ENCODE assay signal across 8 cellular contexts in the genomic region with DNA sequence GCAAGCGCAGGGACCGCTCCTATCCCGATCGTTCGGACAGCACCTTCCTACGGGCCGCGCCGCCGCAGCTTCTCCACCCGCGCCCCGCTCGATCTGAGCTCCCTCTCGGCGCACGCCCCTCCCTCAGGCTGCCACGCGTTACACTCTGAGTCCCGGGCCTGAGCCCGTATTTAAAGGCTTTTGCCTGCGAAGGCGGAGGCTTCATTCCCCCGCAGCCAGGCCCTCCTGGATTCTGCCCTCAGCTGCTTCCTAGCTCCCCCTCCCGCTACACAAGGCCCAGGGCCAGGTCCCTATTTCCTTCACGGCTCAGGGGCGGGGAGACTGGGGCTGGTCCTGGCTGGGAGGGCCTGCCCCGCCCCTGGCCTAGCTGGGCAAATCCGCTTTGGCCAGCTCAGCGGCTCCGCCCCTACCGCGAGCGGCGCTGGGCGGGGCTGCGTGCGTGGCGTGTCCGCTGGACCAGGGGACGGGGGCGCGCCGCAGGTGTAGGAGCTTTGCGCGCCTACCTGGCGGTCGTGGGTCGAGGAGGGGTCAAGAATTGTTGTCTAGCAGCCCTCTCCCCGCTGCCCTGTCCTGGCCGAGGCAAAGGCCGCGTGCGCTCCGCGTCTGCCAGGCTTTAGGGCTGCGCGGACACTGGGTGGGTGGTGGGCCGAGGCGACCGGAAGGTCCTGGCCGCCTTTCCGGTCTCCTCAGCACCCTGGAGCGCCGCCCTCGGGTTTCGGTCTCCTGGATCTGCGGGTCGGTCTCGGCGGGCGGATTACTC. TPM values are rescaled to one million over a fixed set of nuclear protein-coding genes. Genes with fewer than 3 reads are reported as not detected.
DNase-seq lines count a peak whose midpoint lies in the region; ATAC-seq, FAIRE-seq and TF ChIP-seq lines count a peak whose summit lies in the region.

A gene (minus strand): TSS at position 144 of the 760 bp plus-strand sequence. CDS start 5,927 bp downstream, outside the sequence.

- H3K4me3 ChIP-seq in pancreas (peak within 1 kb of the TSS; percentile 69 to 82 (median 77)), tibial artery (peak within 1 kb of the TSS; percentile 68 to 77)

- WGBS in pancreas, 2 donors, result 0 to 1% methylated on average over 68 to 72 of the region's 72 CpGs

- peak within 1 kb of the TSS; percentile 86 to 98 (median 95) for H3K27ac ChIP-seq in pancreas
- H3K27ac ChIP-seq in tibial artery, result peak within 1 kb of the TSS; percentile 88 to 92

- H3K36me3 ChIP-seq in pancreas, result peaks cover 0 to 3% (median 0%) of the 10 kb centered on the region in 3 donors
- peaks cover 0 to 7% (median 1%) of the 10 kb centered on the region in 3 donors for H3K36me3 ChIP-seq in tibial artery

- H3K27me3 ChIP-seq in pancreas, result no peaks in the 10 kb centered on the region
- no peaks in the 10 kb centered on the region for H3K27me3 ChIP-seq in tibial artery

- H3K9me3 ChIP-seq in pancreas (no peaks in the 10 kb centered on the region), tibial artery (no peaks in the 10 kb centered on the region)

- intact Hi-C loops in Right ventricle myocardium inferior (cut with DNase I), result loop anchor here (1.0 to 5.0 kb wide), 4 partner anchors 70 to 450 kb away; a partner anchor contains a TSS
- intact Hi-C loops in pancreas (cut with DNase I), result no loop called here
- intact Hi-C loops in tibial artery (cut with DNase I; ENCODE audit: low total_unique reads), result loop anchor here (2.0 to 5.0 kb wide), 4 partner anchors 70 to 170 kb away; a partner anchor contains a TSS

- no peak for FAIRE-seq in pancreas (lab: Jason Lieb, UNC)

- peaks cover 0 to 12% (median 7%) of the 10 kb centered on the region in 3 donors for H3K4me1 ChIP-seq in pancreas
- H3K4me1 ChIP-seq in tibial artery, result peaks cover 0 to 37% (median 12%) of the 10 kb centered on the region in 4 donors

- ATAC-seq in HG02759 (IDR thresholded peaks at IDR 0.05; ENCODE audit: unreplicated experiment), result peak; percentile 97
- peak; percentile 99 for ATAC-seq in Right ventricle myocardium inferior
- peak; percentile 87 to 96 (median 93) for ATAC-seq in pancreas

- DNase-seq in NCI-H1417 (lab: John Stamatoyannopoulos, UW), result peak; percentile 98 to 99 (median 98)
- peak; percentile 95 to 96 for DNase-seq in SW 1271 (lab: John Stamatoyannopoulos, UW)
- DNase-seq in activated naive CD8-positive, alpha-beta T cell treated with anti-CD3 and anti-CD28 coated beads, Interleukin-2, amount 50 U/mL, for 16 hours (ENCODE audit: low read depth, low spot score), result peak; percentile 85
- peak; percentile 98 for DNase-seq in Right ventricle myocardium inferior (ENCODE audit: missing footprints)
- peak; percentile 97 to 99 (median 98) for DNase-seq in pancreas
- peak; percentile 98 to 99 for DNase-seq in tibial artery

- TF ChIP-seq CTCF in GM12872 (IDR thresholded peaks at IDR 0.05; ENCODE audit: insufficient read depth, low read depth, low read length), result 0 out of 3 replicates have a peak, but pooled peaks have one; percentile 29
- no peak for TF ChIP-seq CTCF in pancreas (IDR thresholded peaks at IDR 0.05)
- TF ChIP-seq CTCF in tibial artery (IDR thresholded peaks at IDR 0.05), result no peak

RNA-seq across cellular contexts. Expression of the gene that starts here (rescaled TPM):
- 16.6 TPM for total RNA-seq in Right ventricle myocardium inferior
- 10 to 100 TPM; 16.0 to 84.8 (median 54.9) TPM for total RNA-seq in pancreas
- 1 to 10 TPM; 7.0 to 8.7 TPM for polyA plus RNA-seq in pancreas

Comparison
In these comparisons a context has a peak if more than half of its experiments do, and no peak if none do; other contexts are left out.
1. Peak in every context shown above with its lines: DNase-seq, ATAC-seq, H3K4me3 ChIP-seq and H3K27ac ChIP-seq.
2. intact Hi-C loops: an anchor here in Right ventricle myocardium inferior (1.0 to 5.0 kb wide) and tibial artery (2.0 to 5.0 kb wide); none called in pancreas.